ENCODE assay signal across 1 cellular context in the genomic region with DNA sequence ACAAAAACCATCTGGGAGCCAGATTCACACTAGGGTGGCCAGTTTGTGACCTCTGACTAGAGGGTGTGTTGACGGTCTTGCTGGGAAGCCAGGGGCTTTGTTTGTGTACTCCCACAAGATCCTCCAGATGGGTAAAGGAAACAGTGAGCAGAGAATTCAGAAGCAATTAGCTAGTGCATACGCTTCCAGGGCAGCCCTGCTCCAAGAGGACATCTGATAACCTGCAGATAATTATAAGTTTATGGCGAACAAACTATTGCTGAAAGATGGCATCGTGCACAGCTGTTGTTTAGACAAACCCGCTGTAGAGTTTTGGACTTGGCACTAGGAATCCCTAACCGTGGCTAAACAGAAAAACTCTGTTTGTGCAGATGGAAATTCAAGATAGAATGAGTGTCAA.
TF ChIP-seq lines count a peak whose summit lies in the region.

No MANE protein-coding gene starts in this region.

TF ChIP-seq in HEK293, 187 proteins besides CTCF, POLR2A, EP300 and RAD21 (continued from another document):
- TF ChIP-seq ZIC2 (tag by site-specific recombination; IDR thresholded peaks at IDR 0.05) (peak; percentile 19; the same call in 1 of the 2 replicates), ZNF426 (tag by site-specific recombination; IDR thresholded peaks at IDR 0.05) (no peak), KLF1 (tag by site-specific recombination; IDR thresholded peaks at IDR 0.05) (no peak), ZNF664 (tag by site-specific recombination; IDR thresholded peaks at IDR 0.05) (no peak), ZNF133 (tag by site-specific recombination; IDR thresholded peaks at IDR 0.05) (no peak), ZNF830 (tag by site-specific recombination; IDR thresholded peaks at IDR 0.05; ENCODE audit: low read depth) (no peak), SP7 (tag by site-specific recombination; IDR thresholded peaks at IDR 0.05) (peak; percentile 44), ZSCAN16 (tag by site-specific recombination; IDR thresholded peaks at IDR 0.05) (no peak), ZNF311 (tag by site-specific recombination; IDR thresholded peaks at IDR 0.05; ENCODE audit: borderline replicate concordance) (no peak)
- TF ChIP-seq, protein P1, sequence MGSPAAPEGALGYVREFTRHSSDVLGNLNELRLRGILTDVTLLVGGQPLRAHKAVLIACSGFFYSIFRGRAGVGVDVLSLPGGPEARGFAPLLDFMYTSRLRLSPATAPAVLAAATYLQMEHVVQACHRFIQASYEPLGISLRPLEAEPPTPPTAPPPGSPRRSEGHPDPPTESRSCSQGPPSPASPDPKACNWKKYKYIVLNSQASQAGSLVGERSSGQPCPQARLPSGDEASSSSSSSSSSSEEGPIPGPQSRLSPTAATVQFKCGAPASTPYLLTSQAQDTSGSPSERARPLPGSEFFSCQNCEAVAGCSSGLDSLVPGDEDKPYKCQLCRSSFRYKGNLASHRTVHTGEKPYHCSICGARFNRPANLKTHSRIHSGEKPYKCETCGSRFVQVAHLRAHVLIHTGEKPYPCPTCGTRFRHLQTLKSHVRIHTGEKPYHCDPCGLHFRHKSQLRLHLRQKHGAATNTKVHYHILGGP (tag by site-specific recombination; IDR thresholded peaks at IDR 0.05) = no peak
TF ChIP-seq in HEK293: peak in this region for 4.
